ENCODE assay signal across 1 cellular context in genomic region chr16:85752511-85753420, GRCh38.
TF ChIP-seq lines count a peak whose summit lies in the region.

No MANE protein-coding gene starts in this region.

TF ChIP-seq in HepG2, 621 proteins besides CTCF, POLR2A, EP300 and RAD21:
- TF ChIP-seq ZSCAN25 (CRISPR knock-in tag; IDR thresholded peaks at IDR 0.05) (0 out of 2 replicates have a peak, but pooled peaks have one; percentile 18), GZF1 (CRISPR knock-in tag; IDR thresholded peaks at IDR 0.05) (no peak), ZNF605 (CRISPR knock-in tag; IDR thresholded peaks at IDR 0.05) (peak; percentile 27; the same call in 1 of the 2 replicates), STAG1 (CRISPR knock-in tag; IDR thresholded peaks at IDR 0.05) (peak; percentile 42; the same call in 1 of the 2 replicates), UBTF (CRISPR knock-in tag; IDR thresholded peaks at IDR 0.05) (peak; percentile 41; the same call in 1 of the 2 replicates), PATZ1 (CRISPR knock-in tag; IDR thresholded peaks at IDR 0.05) (peak; percentile 51; the same call in 1 of the 2 replicates), ZNF441 (CRISPR knock-in tag; IDR thresholded peaks at IDR 0.05; ENCODE audit: borderline replicate concordance) (no peak), TBX2 (CRISPR knock-in tag; IDR thresholded peaks at IDR 0.05; ENCODE audit: borderline replicate concordance) (peak; percentile 46; the same call in 1 of the 2 replicates), KDM5A (IDR thresholded peaks at IDR 0.05; ENCODE audit: borderline replicate concordance, low read length) (no peak), ZNF281 (CRISPR knock-in tag; IDR thresholded peaks at IDR 0.05; ENCODE audit: borderline replicate concordance) (peak; percentile 82), SKIL (CRISPR knock-in tag; IDR thresholded peaks at IDR 0.05; ENCODE audit: borderline replicate concordance) (no peak), ZNF263 (CRISPR knock-in tag; IDR thresholded peaks at IDR 0.05) (0 out of 2 replicates have a peak, but pooled peaks have one; percentile 23), YEATS2 (CRISPR knock-in tag; IDR thresholded peaks at IDR 0.05; ENCODE audit: borderline replicate concordance) (0 out of 2 replicates have a peak, but pooled peaks have one; percentile 22), KDM2A (CRISPR knock-in tag; IDR thresholded peaks at IDR 0.05; ENCODE audit: borderline replicate concordance, low read depth) (0 out of 2 replicates have a peak, but pooled peaks have one; percentile 27), ZNF775 (CRISPR knock-in tag; IDR thresholded peaks at IDR 0.05; ENCODE audit: borderline replicate concordance) (no peak), ZNF280B (CRISPR knock-in tag; IDR thresholded peaks at IDR 0.05; ENCODE audit: borderline replicate concordance) (peak; percentile 59; the same call in 1 of the 2 replicates), HNF1B (CRISPR knock-in tag; IDR thresholded peaks at IDR 0.05) (0 out of 2 replicates have a peak, but pooled peaks have one; percentile 32), XRCC5 (optimal IDR thresholded peaks at IDR 0.05; ENCODE audit: low read length) (peak; percentile 77), GRHL1 (CRISPR knock-in tag; conservative IDR thresholded peaks at IDR 0.05) (no peak), ZNF687 (CRISPR knock-in tag; IDR thresholded peaks at IDR 0.05) (peak; percentile 30; the same call in 1 of the 2 replicates), ZNF225 (CRISPR knock-in tag; IDR thresholded peaks at IDR 0.05) (peak; percentile 73; the same call in 1 of the 2 replicates)
